Comparison of ENCODE assay signal across 19 cellular contexts in the genomic region with DNA sequence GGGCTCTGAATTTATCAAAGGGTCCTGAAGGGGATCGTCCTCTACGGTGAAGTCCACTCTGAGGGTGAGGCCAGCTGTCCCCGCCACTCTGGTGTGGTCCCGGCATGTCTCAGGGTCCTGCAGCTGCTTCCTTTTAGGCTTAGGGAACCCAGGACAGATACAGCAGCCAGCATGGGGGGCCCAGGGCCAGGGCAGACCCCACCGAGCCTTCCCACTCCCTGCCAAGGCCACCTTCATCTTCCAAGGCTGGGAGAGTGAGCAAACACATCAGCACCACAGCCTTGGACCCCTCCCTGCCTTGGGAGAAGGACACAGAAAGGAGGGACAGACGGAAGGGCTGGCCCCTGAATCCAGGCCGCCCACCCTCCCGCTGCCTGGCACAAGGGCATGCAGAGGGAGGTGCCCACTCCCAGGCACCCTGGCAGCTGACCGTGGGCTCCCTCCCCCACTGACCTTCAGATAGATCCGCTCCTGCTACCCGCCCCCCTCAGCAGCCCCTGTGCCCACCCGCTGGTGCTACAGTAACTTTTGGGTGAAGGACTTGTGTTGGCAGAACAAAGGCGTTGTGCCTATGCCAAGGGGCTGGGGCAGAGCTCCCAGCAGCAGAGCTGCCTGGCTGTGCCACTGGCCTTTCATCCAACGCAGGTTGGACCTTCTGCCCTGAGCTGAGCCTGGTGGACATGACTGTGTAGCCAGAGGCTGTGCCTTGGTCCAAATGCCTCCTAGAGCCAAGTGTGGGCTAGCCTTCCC. TPM values are rescaled to one million over a fixed set of nuclear protein-coding genes. Genes with fewer than 3 reads are reported as not detected.
DNase-seq lines count a peak whose midpoint lies in the region; ATAC-seq and TF ChIP-seq lines count a peak whose summit lies in the region.
"Had no signal": no experiment of that assay in that cellular context is flagged by ENCODE, and none has a peak within 500 bp of the region (broad histone marks: within the 10 kb centered on the region; RNA-seq: fewer than 3 reads in every experiment).

No MANE protein-coding gene starts in this region.

- H3K4me3 ChIP-seq in heart left ventricle (no peak overlapping the region), right cardiac atrium (ENCODE audit: low read length) (no peak overlapping the region), colonic mucosa (no peak overlapping the region), upper lobe of right lung (no peak overlapping the region)
- H3K4me3 ChIP-seq: MG63, tibial artery had no signal

- H3K4me3 Mint-ChIP-seq in natural killer cell treated with Interleukin-12 subunit alpha and Interleukin-12 subunit beta and Interleukin-15 and Interleukin-18, amount 100 ng/mL, for 72 hours: no peak overlapping the region
- H3K4me3 Mint-ChIP-seq: activated CD4-positive, alpha-beta T cell treated with anti-CD3 and anti-CD28 coated beads, Interleukin-2, amount 10 ng/mL, durations not matched to agents 24 days and 14 days; CD4-positive, alpha-beta memory T cell; T-cell had no signal

- H3K27ac ChIP-seq in heart left ventricle (no peak overlapping the region), right cardiac atrium (ENCODE audit: low read length) (no peak overlapping the region), colonic mucosa (no peak overlapping the region), upper lobe of right lung (no peak overlapping the region)

- DNase-seq in heart left ventricle: peak in 4 of 5 donors; percentile 4 to 39 (median 18)
- DNase-seq in right cardiac atrium: no peak
- DNase-seq in colonic mucosa: peak; percentile 15
- DNase-seq in natural killer cell treated with Interleukin-12 subunit alpha and Interleukin-12 subunit beta and Interleukin-15 and Interleukin-18, amount 100 ng/mL, for 72 hours (ENCODE audit: low spot score): peak; percentile 54
- DNase-seq in upper lobe of right lung: peak; percentile 60
- no peak for DNase-seq in GM10248 (ENCODE audit: extremely low spot score)
- DNase-seq in activated CD4-positive, alpha-beta T cell treated with anti-CD3 and anti-CD28 coated beads for 48 hours: no peak
- DNase-seq: activated CD4-positive, alpha-beta T cell treated with anti-CD3 and anti-CD28 coated beads, Interleukin-2, amount 10 ng/mL, durations not matched to agents 24 days and 14 days; activated naive CD4-positive, alpha-beta T cell treated with anti-CD3 and anti-CD28 coated beads, Interleukin-2, amount 50 U/mL, for 16 hours; CD4-positive, alpha-beta memory T cell; GDM1; glutamatergic neuron; GOT3; MG63; NCI-H1436; NCI-H524 had no signal

- H3K9me3 Mint-ChIP-seq in natural killer cell treated with Interleukin-12 subunit alpha and Interleukin-12 subunit beta and Interleukin-15 and Interleukin-18, amount 100 ng/mL, for 72 hours: no peaks in the 10 kb centered on the region
- H3K9me3 Mint-ChIP-seq: activated CD4-positive, alpha-beta T cell treated with anti-CD3 and anti-CD28 coated beads, Interleukin-2, amount 10 ng/mL, durations not matched to agents 24 days and 14 days; T-cell had no signal

- H3K27me3 ChIP-seq in heart left ventricle (peaks cover 0 to 29% (median 2%) of the 10 kb centered on the region in 9 donors), right cardiac atrium (ENCODE audit: control insufficient read depth, insufficient read depth) (no peaks in the 10 kb centered on the region), colonic mucosa (peaks cover 20% of the 10 kb centered on the region), upper lobe of right lung (peaks cover 29% of the 10 kb centered on the region)
- H3K27me3 ChIP-seq: MG63 had no signal

- TF ChIP-seq POLR2A in heart left ventricle (IDR thresholded peaks at IDR 0.05): no peak

- no peaks in the 10 kb centered on the region for H3K36me3 Mint-ChIP-seq in natural killer cell treated with Interleukin-12 subunit alpha and Interleukin-12 subunit beta and Interleukin-15 and Interleukin-18, amount 100 ng/mL, for 72 hours
- H3K36me3 Mint-ChIP-seq: CD4-positive, alpha-beta memory T cell; T-cell had no signal

- TF ChIP-seq CTCF in heart left ventricle (IDR thresholded peaks at IDR 0.05): no peak
- no peak for TF ChIP-seq CTCF in colonic mucosa (IDR thresholded peaks at IDR 0.05)
- TF ChIP-seq CTCF in upper lobe of right lung (IDR thresholded peaks at IDR 0.05): no peak
- no peak for TF ChIP-seq CTCF in GM10248 (IDR thresholded peaks at IDR 0.05; ENCODE audit: control extremely low read depth, extremely low read depth, low read depth, missing control alignments)

- peaks cover 7 to 52% (median 39%) of the 10 kb centered on the region in 12 donors for H3K4me1 ChIP-seq in heart left ventricle
- H3K4me1 ChIP-seq in right cardiac atrium (ENCODE audit: control insufficient read depth, insufficient read depth, low read length): no peaks in the 10 kb centered on the region
- H3K4me1 ChIP-seq in colonic mucosa: no peaks in the 10 kb centered on the region
- peaks cover 28% of the 10 kb centered on the region for H3K4me1 ChIP-seq in upper lobe of right lung

- peaks cover 6 to 8% of the 10 kb centered on the region in 2 donors for H3K27me3 Mint-ChIP-seq in natural killer cell treated with Interleukin-12 subunit alpha and Interleukin-12 subunit beta and Interleukin-15 and Interleukin-18, amount 100 ng/mL, for 72 hours

- ATAC-seq in heart left ventricle (no peak), right cardiac atrium (no peak), upper lobe of right lung (no peak), GM21515 (IDR thresholded peaks at IDR 0.05; ENCODE audit: unreplicated experiment) (no peak)
- ATAC-seq in natural killer cell treated with Interleukin-12 subunit alpha and Interleukin-12 subunit beta and Interleukin-15 and Interleukin-18, amount 100 ng/mL, for 72 hours: no peak
- ATAC-seq: T-cell had no signal

- no peak overlapping the region for H3K9ac ChIP-seq in colonic mucosa (ENCODE audit: low read depth in 2 of 2, low read length in 2 of 2)

- CTCF ChIA-PET in GM10248 (lab: Yijun Ruan, JAX): interaction anchor here (0.8 to 1.8 kb wide), 3 partner anchors 10 to 216 kb away, joined by 3 to 4 read pairs (median 4); no protein-coding TSS in a partner anchor

- no peaks in the 10 kb centered on the region for H3K9me3 ChIP-seq in heart left ventricle
- H3K9me3 ChIP-seq in right cardiac atrium (ENCODE audit: control insufficient read depth, low read length): no peaks in the 10 kb centered on the region
- H3K9me3 ChIP-seq in colonic mucosa: no peaks in the 10 kb centered on the region
- no peaks in the 10 kb centered on the region for H3K9me3 ChIP-seq in upper lobe of right lung
- H3K9me3 ChIP-seq: MG63, tibial artery had no signal

- no peak overlapping the region for H3K27ac Mint-ChIP-seq in natural killer cell treated with Interleukin-12 subunit alpha and Interleukin-12 subunit beta and Interleukin-15 and Interleukin-18, amount 100 ng/mL, for 72 hours
- H3K27ac Mint-ChIP-seq: activated CD4-positive, alpha-beta T cell treated with anti-CD3 and anti-CD28 coated beads, Interleukin-2, amount 10 ng/mL, durations not matched to agents 24 days and 14 days; CD4-positive, alpha-beta memory T cell; T-cell had no signal

- H3K4me1 Mint-ChIP-seq in natural killer cell treated with Interleukin-12 subunit alpha and Interleukin-12 subunit beta and Interleukin-15 and Interleukin-18, amount 100 ng/mL, for 72 hours (ENCODE audit: low read depth in 2 of 2): peaks cover 0 to 4% of the 10 kb centered on the region in 2 donors
- H3K4me1 Mint-ChIP-seq: activated CD4-positive, alpha-beta T cell treated with anti-CD3 and anti-CD28 coated beads, Interleukin-2, amount 10 ng/mL, durations not matched to agents 24 days and 14 days had no signal

- 96 to 98% (median 97%) methylated on average over 10 to 14 of the region's 14 CpGs for WGBS in heart left ventricle, 4 donors
- WGBS in right cardiac atrium: 92% methylated on average over 14 of the region's 14 CpGs

- intact Hi-C loops in heart left ventricle (cut with DNase I): loop anchor here in 4 of 10 donors (5.0 to 10.0 kb wide), 4 partner anchors 208 to 605 kb away; no protein-coding TSS in a partner anchor
- intact Hi-C loops in right cardiac atrium (cut with DNase I): loop anchor here (5.0 to 10.0 kb wide), 4 partner anchors 125 to 535 kb away; no protein-coding TSS in a partner anchor
- intact Hi-C loops in colonic mucosa (cut with DNase I): loop anchor here (5.0 kb wide), 1 partner anchor 593 kb away; no protein-coding TSS in a partner anchor
- intact Hi-C loops in upper lobe of right lung (cut with DNase I): loop anchor here (10.0 kb wide), 1 partner anchor 215 kb away; no protein-coding TSS in a partner anchor

- H3K36me3 ChIP-seq in heart left ventricle (no peaks in the 10 kb centered on the region), colonic mucosa (no peaks in the 10 kb centered on the region), upper lobe of right lung (no peaks in the 10 kb centered on the region)
- H3K36me3 ChIP-seq: tibial artery had no signal

- POLR2A ChIA-PET in GM10248 (lab: Yijun Ruan, JAX): no interaction called here

RNA-seq across cellular contexts. Expression of a gene that starts 7.6 kb away (rescaled TPM):
- total RNA-seq in heart left ventricle: 1 to 10 TPM; 1.1 to 5.9 (median 2.1) TPM
- 1 to 10 TPM in 1 of 2 donors, under 1 TPM in 1; 0.76 to 4.2 TPM for polyA plus RNA-seq in heart left ventricle
- 10 to 100 TPM in 1 of 4 donors, 1 to 10 TPM in 3; 5.1 to 30.9 (median 8.0) TPM for total RNA-seq in right cardiac atrium
- 7.2 TPM for polyA plus RNA-seq in right cardiac atrium
- total RNA-seq in colonic mucosa: 1 to 10 TPM; 1.0 to 1.9 TPM
- not detected for total RNA-seq in natural killer cell treated with Interleukin-12 subunit alpha and Interleukin-12 subunit beta and Interleukin-15 and Interleukin-18, amount 100 ng/mL, for 72 hours
- 3.8 TPM for total RNA-seq in upper lobe of right lung
- total RNA-seq: activated CD4-positive, alpha-beta T cell treated with anti-CD3 and anti-CD28 coated beads, Interleukin-2, amount 10 ng/mL, durations not matched to agents 24 days and 14 days; CD4-positive, alpha-beta memory T cell had no signal
- polyA plus RNA-seq: CD4-positive, alpha-beta memory T cell had no signal

Comparison
In these comparisons a context has a peak if more than half of its experiments do, and no peak if none do; other contexts are left out.
1. DNase-seq: peak in heart left ventricle (4 of 5), colonic mucosa (single experiment), natural killer cell treated with Interleukin-12 subunit alpha and Interleukin-12 subunit beta and Interleukin-15 and Interleukin-18, amount 100 ng/mL, for 72 hours (single experiment) and upper lobe of right lung (single experiment); none in right cardiac atrium (0 of 3), GM10248 (single experiment) and activated CD4-positive, alpha-beta T cell treated with anti-CD3 and anti-CD28 coated beads for 48 hours (single experiment).